ENCODE assay signal across 2 cellular contexts in the genomic region with DNA sequence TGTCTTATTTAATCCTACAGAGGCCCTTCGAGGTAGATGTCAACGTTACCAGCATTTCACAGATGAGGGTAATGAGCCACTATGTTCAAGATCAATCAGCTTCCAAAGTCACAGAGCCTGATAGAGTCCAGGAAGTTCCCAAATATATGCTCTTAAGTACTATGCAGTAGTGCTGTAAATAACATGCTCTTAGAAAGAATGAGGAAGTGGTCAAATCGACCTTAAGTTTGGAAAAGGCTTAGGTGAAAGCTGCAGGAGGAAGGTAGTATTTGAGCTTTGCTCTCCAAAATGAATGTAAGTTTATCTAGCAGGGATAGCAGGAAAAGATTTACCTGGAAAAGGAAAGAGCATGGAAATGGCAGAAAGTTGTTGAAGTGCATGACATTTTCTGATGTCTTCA.
TF ChIP-seq lines count a peak whose summit lies in the region.

No MANE protein-coding gene starts in this region.

TF ChIP-seq in IMR-90, 13 proteins besides CTCF, POLR2A, EP300 and RAD21 (continued from another document):
- TF ChIP-seq, protein P1, sequence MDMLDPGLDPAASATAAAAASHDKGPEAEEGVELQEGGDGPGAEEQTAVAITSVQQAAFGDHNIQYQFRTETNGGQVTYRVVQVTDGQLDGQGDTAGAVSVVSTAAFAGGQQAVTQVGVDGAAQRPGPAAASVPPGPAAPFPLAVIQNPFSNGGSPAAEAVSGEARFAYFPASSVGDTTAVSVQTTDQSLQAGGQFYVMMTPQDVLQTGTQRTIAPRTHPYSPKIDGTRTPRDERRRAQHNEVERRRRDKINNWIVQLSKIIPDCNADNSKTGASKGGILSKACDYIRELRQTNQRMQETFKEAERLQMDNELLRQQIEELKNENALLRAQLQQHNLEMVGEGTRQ (IDR thresholded peaks at IDR 0.05; ENCODE audit: low read depth, low read length), result no peak
- no peak for TF ChIP-seq CEBPB (IDR thresholded peaks at IDR 0.05; ENCODE audit: low read depth, low read length)
- no peak for TF ChIP-seq NFE2L2 (IDR thresholded peaks at IDR 0.05; ENCODE audit: low read depth, low read length)
- no peak for TF ChIP-seq BHLHE40 (IDR thresholded peaks at IDR 0.05; ENCODE audit: low read depth, low read length)
- TF ChIP-seq MAZ (IDR thresholded peaks at IDR 0.05; ENCODE audit: borderline replicate concordance, low read depth, low read length), result no peak
- no peak for TF ChIP-seq RFX5 (IDR thresholded peaks at IDR 0.05; ENCODE audit: low read depth, low read length)
- no peak for TF ChIP-seq MXI1 (IDR thresholded peaks at IDR 0.05; ENCODE audit: borderline replicate concordance, low read depth, low read length)
- no peak for TF ChIP-seq FOS (IDR thresholded peaks at IDR 0.05; ENCODE audit: low read depth, low read length)
- no peak for TF ChIP-seq RCOR1 (IDR thresholded peaks at IDR 0.05; ENCODE audit: insufficient replicate concordance, low read length)
- TF ChIP-seq, protein P2, sequence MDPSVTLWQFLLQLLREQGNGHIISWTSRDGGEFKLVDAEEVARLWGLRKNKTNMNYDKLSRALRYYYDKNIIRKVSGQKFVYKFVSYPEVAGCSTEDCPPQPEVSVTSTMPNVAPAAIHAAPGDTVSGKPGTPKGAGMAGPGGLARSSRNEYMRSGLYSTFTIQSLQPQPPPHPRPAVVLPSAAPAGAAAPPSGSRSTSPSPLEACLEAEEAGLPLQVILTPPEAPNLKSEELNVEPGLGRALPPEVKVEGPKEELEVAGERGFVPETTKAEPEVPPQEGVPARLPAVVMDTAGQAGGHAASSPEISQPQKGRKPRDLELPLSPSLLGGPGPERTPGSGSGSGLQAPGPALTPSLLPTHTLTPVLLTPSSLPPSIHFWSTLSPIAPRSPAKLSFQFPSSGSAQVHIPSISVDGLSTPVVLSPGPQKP (IDR thresholded peaks at IDR 0.05; ENCODE audit: borderline replicate concordance, low read depth, low read length), result no peak
- no peak; the same call in 1 of the 2 replicates for TF ChIP-seq MAFK (IDR thresholded peaks at IDR 0.05; ENCODE audit: low read depth, low read length)
- TF ChIP-seq CHD1 (IDR thresholded peaks at IDR 0.05; ENCODE audit: low read depth, low read length), result no peak

TF ChIP-seq in SK-N-SH, 30 proteins besides CTCF, POLR2A, EP300 and RAD21 (continued from another document):
- TF ChIP-seq FOSL2 (IDR thresholded peaks at IDR 0.05; ENCODE audit: borderline replicate concordance, low read depth) (no peak), MXI1 (IDR thresholded peaks at IDR 0.05; ENCODE audit: low read depth, low read length) (no peak), TAF1 (IDR thresholded peaks at IDR 0.05; ENCODE audit: borderline replicate concordance, low read depth, low read length) (no peak), SIN3A (IDR thresholded peaks at IDR 0.05; ENCODE audit: borderline replicate concordance, low read depth, low read length) (no peak), ELF1 (IDR thresholded peaks at IDR 0.05) (peak; percentile 55; the same call in 1 of the 2 replicates)
